In genomic region chr2:68156419-68156818, GRCh38 we compare ENCODE assay signal across 8 cellular contexts. TPM values are rescaled to one million over a fixed set of nuclear protein-coding genes. Genes with fewer than 3 reads are reported as not detected.
DNase-seq lines count a peak whose midpoint lies in the region; ATAC-seq, FAIRE-seq and TF ChIP-seq lines count a peak whose summit lies in the region.

No MANE protein-coding gene starts in this region.

- WGBS in psoas muscle, 3 donors, result 4 to 9% (median 5%) methylated on average over 3 of the region's 3 CpGs

- peak overlapping the region; percentile 88 for H3K4me2 ChIP-seq in fibroblast of lung (ENCODE audit: extremely low read depth, insufficient read depth, low read length)

- peak overlapping the region; percentile 94; the same call in 1 of the 2 replicates for H3K27ac ChIP-seq in RWPE1
- H3K27ac ChIP-seq in fibroblast of lung (ENCODE audit: insufficient read depth, low read length), result peak overlapping the region; percentile 90
- peak overlapping the region; percentile 97 for H3K27ac ChIP-seq in psoas muscle

- peak overlapping the region; percentile 79 for H3K9ac ChIP-seq in fibroblast of lung (ENCODE audit: insufficient read depth, low read length)

- POLR2A ChIA-PET in RWPE1 (lab: Yijun Ruan, JAX; ENCODE audit: low non-redundant PET), result no interaction called here

- no peaks in the 10 kb centered on the region for H3K9me3 ChIP-seq in fibroblast of lung (ENCODE audit: control insufficient read depth, insufficient read depth, low read depth, low read length)
- H3K9me3 ChIP-seq in psoas muscle, result no peaks in the 10 kb centered on the region

- DNase-seq in G401 (ENCODE audit: low spot score) (peak; percentile 10), RWPE1 (ENCODE audit: low spot score) (no peak), fibroblast of lung (ENCODE audit: low read depth in 2 of 2) (no peak), psoas muscle (no peak), SIG-M5 treated with dmso at 0.1 percent for 504 hours (lab: John Stamatoyannopoulos, UW; ENCODE audit: unreplicated experiment) (no peak), frontal cortex (ENCODE audit: low spot score in 2 of 2) (no peak)
- no peak for DNase-seq in activated effector memory CD4-positive, alpha-beta T cell treated with anti-CD3 and anti-CD28 coated beads, Interleukin-2, amount 50 U/mL, for 16 hours
- DNase-seq in NK-92 treated with Interleukin-12 subunit alpha and Interleukin-12 subunit beta, amount 100 ng/mL, for 24 hours (lab: John Stamatoyannopoulos, UW), result no peak

- H3K36me3 ChIP-seq in fibroblast of lung (ENCODE audit: control insufficient read depth, insufficient read depth, low read length) (no peaks in the 10 kb centered on the region), psoas muscle (ENCODE audit: insufficient read depth in 1 of 2, low read depth in 1 of 2) (peaks cover 10 to 18% of the 10 kb centered on the region in 2 donors)

- TF ChIP-seq CTCF in RWPE1 (conservative IDR thresholded peaks at IDR 0.05; ENCODE audit: low read depth) (no peak), fibroblast of lung (conservative IDR thresholded peaks at IDR 0.05 in 1 of 2, IDR thresholded peaks at IDR 0.05 in 1 of 2; ENCODE audit: low read depth in 1 of 2, low read length in 2 of 2) (no peak), psoas muscle (IDR thresholded peaks at IDR 0.05) (no peak)

- ATAC-seq in psoas muscle, result no peak

- no peak for FAIRE-seq in frontal cortex (lab: Jason Lieb, UNC)

- H4K20me1 ChIP-seq in fibroblast of lung (ENCODE audit: control insufficient read depth, extremely low read depth, insufficient read depth, low read length), result no peaks in the 10 kb centered on the region

- peaks cover 34% of the 10 kb centered on the region for H3K79me2 ChIP-seq in fibroblast of lung (ENCODE audit: control insufficient read depth, insufficient read depth, low read length)

- peak overlapping the region; percentile 64 to 97 (median 78) for H3K4me3 ChIP-seq in fibroblast of lung (replicated peaks in 1 of 4; ENCODE audit: control extremely low read depth in 1 of 4, insufficient read depth in 1 of 4, low read depth in 3 of 4, low read length in 4 of 4)
- peak overlapping the region; percentile 99 for H3K4me3 ChIP-seq in psoas muscle

- no peaks in the 10 kb centered on the region for H3K27me3 ChIP-seq in fibroblast of lung (ENCODE audit: control insufficient read depth, insufficient read depth, low read length)
- no peaks in the 10 kb centered on the region for H3K27me3 ChIP-seq in psoas muscle (ENCODE audit: insufficient read depth in 3 of 3, low read length in 2 of 3)

- CTCF ChIA-PET in RWPE1 (lab: Yijun Ruan, JAX), result interaction anchor here (0.6 kb wide), 3 partner anchors 39 to 1477 kb away, joined by 3 to 5 read pairs (median 3); no protein-coding TSS in a partner anchor

- peak overlapping the region; percentile 87 for H2AFZ ChIP-seq in fibroblast of lung (ENCODE audit: low read length)

- in situ Hi-C loops in G401 (cut with HindIII; ENCODE audit: low sequenced_read_pairs), result no loop called here

- H3K4me1 ChIP-seq in fibroblast of lung (ENCODE audit: control insufficient read depth, extremely low read depth, insufficient read depth, low read length) (no peaks in the 10 kb centered on the region), psoas muscle (peaks cover 31% of the 10 kb centered on the region)

- intact Hi-C loops in psoas muscle (cut with DNase I), result loop anchor here (2.0 to 5.0 kb wide), 2 partner anchors 96 kb away; partner anchors contain the start of gene PPP3R1 (in 2 of the 2)

RNA-seq across cellular contexts. Expression of gene PNO1, which starts 1.3 kb away (rescaled TPM):
- total RNA-seq in G401 (2014; rRNA removed; shearing (Covaris generic)), result 34.1 and 42.1 TPM in 2 replicates
- total RNA-seq in fibroblast of lung, result 12.9 and 14.4 TPM in 2 replicates
- polyA plus RNA-seq in fibroblast of lung, result 13.4 and 18.1 TPM in 2 replicates
- 12.1 and 16.4 TPM in 2 replicates for polyA plus RNA-seq in fibroblast of lung (2012)
- 2.6 and 3.5 TPM in 2 replicates for polyA minus RNA-seq in fibroblast of lung (ENCODE audit: low replicate concordance)
- 10 to 100 TPM; 13.0 to 26.2 (median 24.6) TPM for total RNA-seq in psoas muscle
- 10 to 100 TPM; 22.4 to 50.8 (median 46.2) TPM for polyA plus RNA-seq in psoas muscle
- 10.6 TPM for total RNA-seq in frontal cortex
